Comparison of ENCODE assay signal across 22 cellular contexts in the genomic region with DNA sequence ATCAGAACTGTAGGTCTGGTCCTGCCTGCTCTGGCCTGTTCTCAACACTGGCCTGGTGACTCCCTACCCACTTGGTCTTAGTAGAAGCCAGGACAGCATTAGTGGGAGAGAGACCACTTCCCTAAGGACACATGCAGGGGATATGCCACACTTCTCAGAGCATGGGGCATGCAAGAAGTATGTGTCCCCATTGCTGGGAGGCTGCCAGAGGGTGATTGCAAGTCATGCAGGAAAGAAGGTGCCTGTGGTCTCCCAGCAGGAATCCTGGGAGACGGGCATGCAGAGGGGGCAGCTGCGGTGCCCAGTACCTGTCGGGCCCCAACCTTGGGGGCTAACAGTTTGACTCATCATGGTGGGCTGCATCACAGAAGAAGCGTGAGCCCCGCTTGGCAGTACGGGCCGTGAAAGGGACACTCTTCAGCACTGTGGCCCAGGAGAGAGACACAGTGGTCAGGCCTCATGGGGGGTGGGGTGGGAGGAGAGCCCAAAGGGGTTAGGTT. TPM values are rescaled to one million over a fixed set of nuclear protein-coding genes. Genes with fewer than 3 reads are reported as not detected.
A peak's percentile ranks its signal among the peaks of the same experiment; 100 is the strongest.
DNase-seq lines count a peak whose midpoint lies in the region; ATAC-seq, FAIRE-seq and TF ChIP-seq lines count a peak whose summit lies in the region.
"Had no signal": no experiment of that assay in that cellular context is flagged by ENCODE, and none has a peak within 500 bp of the region (broad histone marks: within the 10 kb centered on the region; RNA-seq: fewer than 3 reads in every experiment).

No MANE protein-coding gene starts in this region.

- H3K36me3 ChIP-seq in left ventricle myocardium inferior (peaks cover 86% of the 10 kb centered on the region), osteoblast (ENCODE audit: insufficient read depth, low read length) (peaks cover 65% of the 10 kb centered on the region), PC-3 (ENCODE audit: low read depth, low read length) (no peaks in the 10 kb centered on the region), HepG2 (replicated peaks in 1 of 2; ENCODE audit: control insufficient read depth in 1 of 2, insufficient read depth in 2 of 2, low read length in 2 of 2) (peaks cover 0 to 1% of the 10 kb centered on the region in 2 experiments; a peak in 2 of 5 replicates)

- no peak for FAIRE-seq in HepG2 (lab: Jason Lieb, UNC)
- FAIRE-seq: A549 had no signal

- TF ChIP-seq RAD21 in HepG2 (CRISPR knock-in tag; IDR thresholded peaks at IDR 0.05): no peak

- H2AFZ ChIP-seq in osteoblast (ENCODE audit: low read length) (no peak overlapping the region), PC-3 (ENCODE audit: low read length) (no peak overlapping the region), HepG2 (ENCODE audit: low read length) (no peak overlapping the region)
- H2AFZ ChIP-seq: parathyroid adenoma had no signal

- no peak for TF ChIP-seq EP300 in HepG2 (IDR thresholded peaks at IDR 0.05; ENCODE audit: low read depth in 2 of 2, low read length in 2 of 2)
- no peak for TF ChIP-seq EP300 in HepG2 (CRISPR knock-in tag; IDR thresholded peaks at IDR 0.05; ENCODE audit: borderline replicate concordance)

- BruUV-seq in PC-3 (replicated peaks; lab: Mats Ljungman, UMichigan) (no TSS peak), HepG2 (replicated peaks; lab: Mats Ljungman, UMichigan) (no TSS peak)

- DNase-seq in left ventricle myocardium inferior (no peak), left cardiac atrium (no peak), dorsolateral prefrontal cortex (no peak), osteoblast (ENCODE audit: insufficient read length, low spot score, missing footprints) (peak; percentile 32), PC-3 (no peak), NCI-H524 treated with DMSO at 0.1 percent for 48 hours (lab: John Stamatoyannopoulos, UW) (no peak), NCI-H1930 (lab: John Stamatoyannopoulos, UW) (no peak), HepG2 (ENCODE audit: low spot score) (no peak)
- DNase-seq: activated CD4-positive, alpha-beta memory T cell treated with anti-CD3 and anti-CD28 coated beads for 36 hours; AML-193; midbrain; NCI-H1092; NCI-H2029; testis had no signal

- no peak overlapping the region for H3K4me2 ChIP-seq in osteoblast (ENCODE audit: insufficient read depth, low read length)
- H3K4me2 ChIP-seq in PC-3 (ENCODE audit: low read length): no peak overlapping the region
- H3K4me2 ChIP-seq in HepG2 (ENCODE audit: low read depth, low read length): no peak overlapping the region
- H3K4me2 ChIP-seq: A549, smooth muscle cell had no signal

- POLR2A ChIA-PET in PC-3 (lab: Charles Lee; ENCODE audit: unreplicated experiment): no interaction called here
- POLR2A ChIA-PET in HepG2 (lab: Yijun Ruan, JAX): no interaction called here

- H3K79me2 ChIP-seq in osteoblast (ENCODE audit: insufficient read depth, low read length) (no peaks in the 10 kb centered on the region), PC-3 (ENCODE audit: low read length) (no peaks in the 10 kb centered on the region), HepG2 (ENCODE audit: insufficient read depth, low read length) (no peaks in the 10 kb centered on the region)
- H3K79me2 ChIP-seq: parathyroid adenoma had no signal

- 88% methylated on average over 6 of the region's 7 CpGs for WGBS in HepG2 (ENCODE audit: low lambda C conversion rate)

- intact Hi-C loops in left ventricle myocardium inferior (cut with micrococcal nuclease): no loop called here
- intact Hi-C loops in left cardiac atrium (cut with DNase I): no loop called here
- intact Hi-C loops in dorsolateral prefrontal cortex (cut with DNase I): loop anchor here in 1 of 2 donors (2.0 kb wide), 1 partner anchor 18 kb away; no protein-coding TSS in a partner anchor
- intact Hi-C loops in PC-3 (cut with micrococcal nuclease): no loop called here
- intact Hi-C loops in HepG2 (cut with micrococcal nuclease; ENCODE audit: unreplicated experiment): no loop called here

- H3F3A ChIP-seq in PC-3 (ENCODE audit: low read length, unreplicated experiment): no peaks in the 10 kb centered on the region

- no peaks in the 10 kb centered on the region for H3K27me3 ChIP-seq in left ventricle myocardium inferior (ENCODE audit: low read depth)
- H3K27me3 ChIP-seq in dorsolateral prefrontal cortex: no peaks in the 10 kb centered on the region
- H3K27me3 ChIP-seq in osteoblast (ENCODE audit: insufficient read depth, low read length): no peaks in the 10 kb centered on the region
- no peaks in the 10 kb centered on the region for H3K27me3 ChIP-seq in PC-3 (ENCODE audit: low read length)
- no peaks in the 10 kb centered on the region; a peak in 1 of 5 replicates for H3K27me3 ChIP-seq in HepG2 (ENCODE audit: control insufficient read depth in 1 of 2, insufficient read depth in 2 of 2, low read length in 2 of 2)
- H3K27me3 ChIP-seq: testis, vagina had no signal

- no peaks in the 10 kb centered on the region for H3K9me2 ChIP-seq in PC-3 (replicated peaks; ENCODE audit: low read length)

- CTCF ChIA-PET in PC-3 (lab: Charles Lee) (no interaction called here), HepG2 (lab: Yijun Ruan, JAX; ENCODE audit: low intra/inter-chr PET ratio, low total read pairs) (no interaction called here)

- no peak for TF ChIP-seq CTCF in left ventricle myocardium inferior (IDR thresholded peaks at IDR 0.05; ENCODE audit: borderline replicate concordance)
- no peak for TF ChIP-seq CTCF in dorsolateral prefrontal cortex (IDR thresholded peaks at IDR 0.05 in 54 of 56, conservative IDR thresholded peaks at IDR 0.05 in 2 of 56; ENCODE audit: low read depth in 1 of 56, partially characterized antibody in 56 of 56)
- TF ChIP-seq CTCF in osteoblast (IDR thresholded peaks at IDR 0.05; ENCODE audit: extremely low read depth, low read depth, low read length): no peak
- TF ChIP-seq CTCF in PC-3 (conservative IDR thresholded peaks at IDR 0.05; ENCODE audit: low read depth, low read length): no peak
- TF ChIP-seq CTCF in HepG2 (CRISPR knock-in tag; IDR thresholded peaks at IDR 0.05): no peak

- TF ChIP-seq POLR2A in HepG2 (IDR thresholded peaks at IDR 0.05; ENCODE audit: insufficient read depth in 1 of 2, low read depth in 2 of 2, low read length in 2 of 2): no peak

- in situ Hi-C loops in HepG2 (cut with HindIII; ENCODE audit: extremely low pct_ligation_motif_present, low pct_unique_long_range_greater_than_20kb): no loop called here

- no peak for ATAC-seq in left cardiac atrium
- no peak for ATAC-seq in PC-3
- no peak for ATAC-seq in HepG2
- ATAC-seq: A549; activated CD4-positive, CD25-positive, alpha-beta regulatory T cell treated with anti-CD3 and anti-CD28 coated beads, Interleukin-2, amount 50 U/mL, for 24 hours; activated naive CD4-positive, alpha-beta T cell treated with anti-CD3 and anti-CD28 coated beads, Interleukin-2, amount 50 U/mL, for 72 hours had no signal

- H3K4me3 ChIP-seq in left ventricle myocardium inferior (no peak overlapping the region), dorsolateral prefrontal cortex (no peak overlapping the region), osteoblast (ENCODE audit: insufficient read depth, low read length) (no peak overlapping the region), PC-3 (ENCODE audit: low read length) (no peak overlapping the region), HepG2 (replicated peaks in 1 of 3; ENCODE audit: insufficient read depth in 1 of 3, low read depth in 2 of 3, low read length in 3 of 3) (no peak overlapping the region)
- H3K4me3 ChIP-seq: A549, smooth muscle cell, testis, vagina had no signal

- no peaks in the 10 kb centered on the region for H4K20me1 ChIP-seq in osteoblast (ENCODE audit: insufficient read depth, low read length)
- no peaks in the 10 kb centered on the region for H4K20me1 ChIP-seq in PC-3 (ENCODE audit: low read length)
- no peaks in the 10 kb centered on the region for H4K20me1 ChIP-seq in HepG2 (ENCODE audit: insufficient read depth, low read length)

- H3K4me1 ChIP-seq in left ventricle myocardium inferior: peaks cover 56% of the 10 kb centered on the region
- H3K4me1 ChIP-seq in osteoblast (ENCODE audit: insufficient read depth, low read length): no peaks in the 10 kb centered on the region
- H3K4me1 ChIP-seq in PC-3 (ENCODE audit: insufficient read depth, low read length): peaks cover 4% of the 10 kb centered on the region; the same call in 1 of the 2 replicates
- H3K4me1 ChIP-seq in HepG2 (ENCODE audit: insufficient read depth, low read length): peaks cover 62% of the 10 kb centered on the region
- H3K4me1 ChIP-seq: A549, vagina had no signal

- H3K9ac ChIP-seq in PC-3 (ENCODE audit: low read length) (no peak overlapping the region), HepG2 (ENCODE audit: insufficient read depth, low read depth, low read length) (no peak overlapping the region)
- H3K9ac ChIP-seq: parathyroid adenoma had no signal

- H3K27ac ChIP-seq in left ventricle myocardium inferior (replicated peaks) (peak overlapping the region; percentile 86), dorsolateral prefrontal cortex (peak overlapping the region in 39 of 59 donors; percentile 3 to 84 (median 60)), osteoblast (ENCODE audit: low read depth, low read length) (no peak overlapping the region), PC-3 (ENCODE audit: low read length) (no peak overlapping the region), HepG2 (ENCODE audit: extremely low read length, insufficient read depth, low read length) (no peak overlapping the region)
- H3K27ac ChIP-seq: A549, parathyroid adenoma, vagina had no signal

- H3K9me3 ChIP-seq in left ventricle myocardium inferior (replicated peaks) (no peaks in the 10 kb centered on the region), osteoblast (ENCODE audit: low read depth, low read length) (no peaks in the 10 kb centered on the region), PC-3 (ENCODE audit: low read length) (no peaks in the 10 kb centered on the region), HepG2 (ENCODE audit: low read length) (no peaks in the 10 kb centered on the region)
- H3K9me3 ChIP-seq: A549, testis, vagina had no signal

RNA-seq across cellular contexts. Expression of a gene that starts 23.0 kb away (rescaled TPM):
- 22.0 TPM for total RNA-seq in left ventricle myocardium inferior
- 10 to 100 TPM; 14.3 to 21.1 TPM for total RNA-seq in left cardiac atrium
- 10 to 100 TPM; 31.6 to 78.4 (median 47.7) TPM for total RNA-seq in dorsolateral prefrontal cortex
- 11.6 and 12.4 TPM in 2 replicates for total RNA-seq in osteoblast
- 16.2 and 17.7 TPM in 2 replicates for total RNA-seq in PC-3 (2014; rRNA removed)
- total RNA-seq in HepG2 (2016; rRNA removed; fragmentation: Illumina TruSeq; extraction: Trizol): 2.6 and 5.0 TPM in 2 replicates
- total RNA-seq in HepG2 (2016; cell fraction: cytosol; rRNA removed; fragmentation: Illumina TruSeq; extraction: Trizol; ENCODE audit: low read depth): 2.2 and 2.3 TPM in 2 replicates
- 1.9 and 5.0 TPM in 2 replicates for total RNA-seq in HepG2 (2016; cell fraction: insoluble cytoplasmic fraction; rRNA removed; fragmentation: Illumina TruSeq; extraction: Trizol)
- 2.7 and 2.9 TPM in 2 replicates for total RNA-seq in HepG2 (2016; cell fraction: membrane; rRNA removed; fragmentation: Illumina TruSeq; extraction: Trizol)
- total RNA-seq in HepG2 (2016; cell fraction: nucleus; rRNA removed; fragmentation: Illumina TruSeq; extraction: Trizol): 8.8 and 9.0 TPM in 2 replicates
- 7.8 and 9.5 TPM in 2 replicates for polyA plus RNA-seq in HepG2 (2011; rRNA removed)
- polyA plus RNA-seq in HepG2 (2011; cell fraction: cytosol; rRNA removed): 3.0 and 3.2 TPM in 2 replicates
- 63.5 and 64.1 TPM in 2 replicates for polyA plus RNA-seq in HepG2 (2011; cell fraction: nucleus; rRNA removed)
- 4.6 and 6.6 TPM in 2 replicates for polyA plus RNA-seq in HepG2 (2012)
- 0.79 and 1.2 TPM in 2 replicates for polyA plus RNA-seq in HepG2 (2016; cell fraction: cytosol; fragmentation: Illumina TruSeq; extraction: Trizol; ENCODE audit: low read depth)
- polyA plus RNA-seq in HepG2 (2016; cell fraction: insoluble cytoplasmic fraction; fragmentation: Illumina TruSeq; extraction: Trizol; ENCODE audit: low read depth): 2.1 and 3.5 TPM in 2 replicates
- 1.5 and 1.6 TPM in 2 replicates for polyA plus RNA-seq in HepG2 (2016; cell fraction: membrane; fragmentation: Illumina TruSeq; extraction: Trizol; ENCODE audit: low read depth)
- 20.9 and 21.1 TPM in 2 replicates for polyA plus RNA-seq in HepG2 (2016; cell fraction: nucleus; fragmentation: Illumina TruSeq; extraction: Trizol; ENCODE audit: insufficient read depth, low read depth)
- polyA minus RNA-seq in HepG2 (2011; rRNA and poly(A)+ RNA removed; ENCODE audit: low replicate concordance): 10.3 and 11.0 TPM in 2 replicates
- 1.3 and 2.6 TPM in 2 replicates for polyA minus RNA-seq in HepG2 (2011; cell fraction: cytosol; rRNA and poly(A)+ RNA removed)
- 17.3 and 22.3 TPM in 2 replicates for polyA minus RNA-seq in HepG2 (2011; cell fraction: nucleus; rRNA and poly(A)+ RNA removed)

RNA-seq across cellular contexts. Expression of a gene that starts 40.9 kb away (rescaled TPM):
- total RNA-seq in left ventricle myocardium inferior (0.33 TPM), left cardiac atrium (under 1 TPM; 0.29 to 0.31 TPM), dorsolateral prefrontal cortex (1 to 10 TPM in 1 of 120 experiments, under 1 TPM in 65, not detected in 54; 0.14 to 1.2 (median 0.31) TPM), osteoblast (0.59 and 0.72 TPM in 2 replicates), PC-3 (2014; rRNA removed) (0.80 and 1.1 TPM in 2 replicates), HepG2 (2016; rRNA removed; fragmentation: Illumina TruSeq; extraction: Trizol) (0.17 and 0.20 TPM in 2 replicates)
- total RNA-seq in HepG2 (2016; cell fraction: cytosol; rRNA removed; fragmentation: Illumina TruSeq; extraction: Trizol; ENCODE audit: low read depth): not detected in 2 replicates
- 0.21 and 0.30 TPM in 2 replicates for total RNA-seq in HepG2 (2016; cell fraction: insoluble cytoplasmic fraction; rRNA removed; fragmentation: Illumina TruSeq; extraction: Trizol)
- total RNA-seq in HepG2 (2016; cell fraction: membrane; rRNA removed; fragmentation: Illumina TruSeq; extraction: Trizol): 0.14 and 0.15 TPM in 2 replicates
- 0.16 TPM in 1 of 2 replicates, not detected in the other for total RNA-seq in HepG2 (2016; cell fraction: nucleus; rRNA removed; fragmentation: Illumina TruSeq; extraction: Trizol)
- polyA plus RNA-seq in HepG2 (2011; rRNA removed): 0.05 and 0.07 TPM in 2 replicates
- polyA plus RNA-seq in HepG2 (2011; cell fraction: cytosol; rRNA removed): 0.03 and 0.12 TPM in 2 replicates
- 0.07 and 0.08 TPM in 2 replicates for polyA plus RNA-seq in HepG2 (2011; cell fraction: nucleus; rRNA removed)
- 0.19 and 0.44 TPM in 2 replicates for polyA plus RNA-seq in HepG2 (2012)
- polyA plus RNA-seq in HepG2 (2016; cell fraction: cytosol; fragmentation: Illumina TruSeq; extraction: Trizol; ENCODE audit: low read depth): not detected in 2 replicates
- polyA plus RNA-seq in HepG2 (2016; cell fraction: insoluble cytoplasmic fraction; fragmentation: Illumina TruSeq; extraction: Trizol; ENCODE audit: low read depth): 0.20 and 0.25 TPM in 2 replicates
- polyA plus RNA-seq in HepG2 (2016; cell fraction: membrane; fragmentation: Illumina TruSeq; extraction: Trizol; ENCODE audit: low read depth): 0.14 and 0.23 TPM in 2 replicates
- not detected in 2 replicates for polyA plus RNA-seq in HepG2 (2016; cell fraction: nucleus; fragmentation: Illumina TruSeq; extraction: Trizol; ENCODE audit: insufficient read depth, low read depth)
- 0.22 TPM in 1 of 2 replicates, not detected in the other for polyA minus RNA-seq in HepG2 (2011; rRNA and poly(A)+ RNA removed; ENCODE audit: low replicate concordance)
- not detected in 2 replicates for polyA minus RNA-seq in HepG2 (2011; cell fraction: cytosol; rRNA and poly(A)+ RNA removed)
- 0.25 TPM in 1 of 2 replicates, not detected in the other for polyA minus RNA-seq in HepG2 (2011; cell fraction: nucleus; rRNA and poly(A)+ RNA removed)
- total RNA-seq: activated CD4-positive, alpha-beta memory T cell treated with anti-CD3 and anti-CD28 coated beads for 36 hours; RPMI7951; vagina had no signal
- polyA plus RNA-seq: neural cell had no signal

Comparison
In these comparisons a context has a peak if more than half of its experiments do, and no peak if none do; other contexts are left out.
1. H3K27ac ChIP-seq: peak in left ventricle myocardium inferior (single experiment) and dorsolateral prefrontal cortex (39 of 59); none in osteoblast (single experiment), PC-3 (single experiment) and HepG2 (single experiment).